In genomic region chr2:12549641-12550040, GRCh38 we compare ENCODE assay signal across 19 cellular contexts.
A peak's percentile ranks its signal among the peaks of the same experiment; 100 is the strongest.
DNase-seq lines count a peak whose midpoint lies in the region; ATAC-seq and TF ChIP-seq lines count a peak whose summit lies in the region.
"Had no signal": no experiment of that assay in that cellular context is flagged by ENCODE, and none has a peak within 500 bp of the region (broad histone marks: within the 10 kb centered on the region; RNA-seq: fewer than 3 reads in every experiment).

No MANE protein-coding gene starts in this region.

- H3K79me1 ChIP-seq in neuronal stem cell (ENCODE audit: low read depth, low read length) = no peaks in the 10 kb centered on the region

- no peak overlapping the region for H2BK15ac ChIP-seq in neuronal stem cell (ENCODE audit: low read length)

- H2AFZ ChIP-seq in neuronal stem cell (ENCODE audit: low read length) = peak overlapping the region; percentile 41

- H3K36me3 ChIP-seq in neuronal stem cell (replicated peaks in 1 of 2; ENCODE audit: control insufficient read depth in 2 of 2, insufficient read depth in 2 of 2, low read length in 2 of 2) = no peaks in the 10 kb centered on the region

- no peak overlapping the region for H3K23ac ChIP-seq in neuronal stem cell (ENCODE audit: low read depth, low read length, poor library complexity)

- no peak overlapping the region for H2BK5ac ChIP-seq in neuronal stem cell (ENCODE audit: low read length)

- ATAC-seq in GM21723 (IDR thresholded peaks at IDR 0.05; ENCODE audit: unreplicated experiment) = no peak
- ATAC-seq in natural killer cell treated with Interleukin-12 subunit alpha and Interleukin-12 subunit beta and Interleukin-15 and Interleukin-18, amount 100 ng/mL, for 72 hours = no peak
- ATAC-seq: natural killer cell; SK-N-SH treated with all-trans-retinoic acid at 6 μM for 48 hours; stimulated activated naive CD8-positive, alpha-beta T cell treated with anti-CD3 and anti-CD28 coated beads, Interleukin-15, Interleukin-2, amounts not matched to agents 100 U/mL and 50 U/mL, for 24 hours had no signal

- no peak overlapping the region for H3K27ac Mint-ChIP-seq in natural killer cell treated with Interleukin-12 subunit alpha and Interleukin-12 subunit beta and Interleukin-15 and Interleukin-18, amount 100 ng/mL, for 72 hours
- H3K27ac Mint-ChIP-seq: activated CD4-positive, alpha-beta T cell treated with anti-CD3 and anti-CD28 coated beads, Interleukin-2, amount 10 ng/mL, durations not matched to agents 24 days and 14 days; CD8-positive, alpha-beta memory T cell; IgD-negative memory B cell; memory B cell; natural killer cell; type B pancreatic cell had no signal

- H2AK5ac ChIP-seq in neuronal stem cell (ENCODE audit: low read depth, low read length) = no peak overlapping the region

- peaks cover 0 to 4% of the 10 kb centered on the region in 2 donors for H3K4me1 Mint-ChIP-seq in natural killer cell treated with Interleukin-12 subunit alpha and Interleukin-12 subunit beta and Interleukin-15 and Interleukin-18, amount 100 ng/mL, for 72 hours (ENCODE audit: low read depth in 2 of 2)

- H3K27me3 ChIP-seq in neuronal stem cell (ENCODE audit: control insufficient read depth in 3 of 3, insufficient read depth in 3 of 3, low read depth in 1 of 3, low read length in 3 of 3) = no peaks in the 10 kb centered on the region

- no peak overlapping the region for H3K14ac ChIP-seq in neuronal stem cell (ENCODE audit: low read length)

- WGBS in neuronal stem cell (ENCODE audit: extremely low coverage in 2 of 2, insufficient read length in 2 of 2, insufficient replicate concordance in 1 of 2), 2 donors = no CpG with 5 or more reads among the region's 2 CpGs

- no peak overlapping the region for H3K4ac ChIP-seq in neuronal stem cell (ENCODE audit: low read length)

- H3K9ac ChIP-seq in neuronal stem cell (ENCODE audit: low read depth, low read length, poor library complexity) = no peak overlapping the region

- peaks cover 2 to 7% of the 10 kb centered on the region in 2 donors for H3K27me3 Mint-ChIP-seq in natural killer cell treated with Interleukin-12 subunit alpha and Interleukin-12 subunit beta and Interleukin-15 and Interleukin-18, amount 100 ng/mL, for 72 hours
- H3K27me3 Mint-ChIP-seq: CD8-positive, alpha-beta memory T cell; memory B cell; type B pancreatic cell had no signal

- H3K4me2 ChIP-seq in neuronal stem cell (ENCODE audit: insufficient read depth, low read length, poor library complexity, severe bottlenecking) = no peak overlapping the region

- H4K8ac ChIP-seq in neuronal stem cell (ENCODE audit: low read depth, low read length) = no peak overlapping the region

- no peak overlapping the region for H3K4me3 Mint-ChIP-seq in natural killer cell treated with Interleukin-12 subunit alpha and Interleukin-12 subunit beta and Interleukin-15 and Interleukin-18, amount 100 ng/mL, for 72 hours
- H3K4me3 Mint-ChIP-seq: activated CD4-positive, alpha-beta T cell treated with anti-CD3 and anti-CD28 coated beads, Interleukin-2, amount 10 ng/mL, durations not matched to agents 24 days and 14 days; CD8-positive, alpha-beta memory T cell; IgD-negative memory B cell; memory B cell; natural killer cell; type B pancreatic cell had no signal

- H4K91ac ChIP-seq in neuronal stem cell (ENCODE audit: low read depth, low read length, poor library complexity) = no peak overlapping the region

- TF ChIP-seq CTCF in choroid plexus epithelial cell (conservative IDR thresholded peaks at IDR 0.05; ENCODE audit: low read depth, low read length) = no peak

- no peaks in the 10 kb centered on the region for H3K9me3 Mint-ChIP-seq in natural killer cell treated with Interleukin-12 subunit alpha and Interleukin-12 subunit beta and Interleukin-15 and Interleukin-18, amount 100 ng/mL, for 72 hours
- H3K9me3 Mint-ChIP-seq: CD8-positive, alpha-beta memory T cell; natural killer cell had no signal

- H3K36me3 Mint-ChIP-seq in natural killer cell treated with Interleukin-12 subunit alpha and Interleukin-12 subunit beta and Interleukin-15 and Interleukin-18, amount 100 ng/mL, for 72 hours = no peaks in the 10 kb centered on the region
- H3K36me3 Mint-ChIP-seq: IgD-negative memory B cell, memory B cell, natural killer cell, type B pancreatic cell had no signal

- peak; percentile 50 for DNase-seq in AG20443 (ENCODE audit: low spot score)
- peak; percentile 64 for DNase-seq in LHCN-M2 (ENCODE audit: low read depth)
- DNase-seq in choroid plexus epithelial cell (ENCODE audit: low read depth) = peak; percentile 56
- DNase-seq in neuronal stem cell (ENCODE audit: low spot score) = no peak
- DNase-seq in NCI-H2227 treated with DMSO at 0.1 percent for 48 hours (lab: John Stamatoyannopoulos, UW) = no peak
- DNase-seq in activated CD8-positive, alpha-beta memory T cell treated with anti-CD3 and anti-CD28 coated beads, Interleukin-2, amount 50 U/mL, for 4 hours = no peak
- DNase-seq in natural killer cell treated with Interleukin-12 subunit alpha and Interleukin-12 subunit beta and Interleukin-15 and Interleukin-18, amount 100 ng/mL, for 72 hours (ENCODE audit: low spot score) = no peak
- DNase-seq: activated naive CD4-positive, alpha-beta T cell; CD8-positive, alpha-beta memory T cell; natural killer cell; NCI-H2029 treated with DMSO at 0.1 percent for 48 hours; NCI-H526; stimulated activated naive CD8-positive, alpha-beta T cell treated with anti-CD3 and anti-CD28 coated beads, Interleukin-15, Interleukin-2, amounts not matched to agents 100 U/mL and 50 U/mL, for 24 hours had no signal

- peaks cover 9 to 15% of the 10 kb centered on the region in 2 donors for H3K4me1 ChIP-seq in neuronal stem cell (ENCODE audit: control insufficient read depth in 2 of 2, insufficient read depth in 1 of 2, low read depth in 1 of 2, low read length in 2 of 2)

- peaks cover 0 to 6% of the 10 kb centered on the region in 2 donors for H3K9me3 ChIP-seq in neuronal stem cell (replicated peaks in 1 of 2; ENCODE audit: control insufficient read depth in 2 of 2, insufficient read depth in 1 of 2, low read depth in 1 of 2, low read length in 2 of 2)

- no peak overlapping the region for H3K18ac ChIP-seq in neuronal stem cell (ENCODE audit: low read length)

- H3K4me3 ChIP-seq in choroid plexus epithelial cell (ENCODE audit: low read depth, low read length) (no peak overlapping the region), neuronal stem cell (ENCODE audit: low read length in 2 of 2) (no peak overlapping the region)

- H2BK12ac ChIP-seq in neuronal stem cell (ENCODE audit: low read length) = no peak overlapping the region

- no peak overlapping the region for H2BK120ac ChIP-seq in neuronal stem cell (ENCODE audit: low read depth, low read length)

- no peak overlapping the region for H3K27ac ChIP-seq in neuronal stem cell (replicated peaks; ENCODE audit: low read length)

Comparison
In these comparisons a context has a peak if more than half of its experiments do, and no peak if none do; other contexts are left out.
1. DNase-seq: peak in AG20443 (single experiment), LHCN-M2 (single experiment) and choroid plexus epithelial cell (single experiment); none in neuronal stem cell (single experiment), NCI-H2227 treated with DMSO at 0.1 percent for 48 hours (single experiment), activated CD8-positive, alpha-beta memory T cell treated with anti-CD3 and anti-CD28 coated beads, Interleukin-2, amount 50 U/mL, for 4 hours (single experiment) and natural killer cell treated with Interleukin-12 subunit alpha and Interleukin-12 subunit beta and Interleukin-15 and Interleukin-18, amount 100 ng/mL, for 72 hours (single experiment).